ENCODE assay signal across 7 cellular contexts in genomic region chr19:52369463-52370340, GRCh38. TPM values are rescaled to one million over a fixed set of nuclear protein-coding genes. Genes with fewer than 3 reads are reported as not detected.
A peak's percentile ranks its signal among the peaks of the same experiment; 100 is the strongest.
DNase-seq lines count a peak whose midpoint lies in the region; ATAC-seq and TF ChIP-seq lines count a peak whose summit lies in the region.

TSS of gene ZNF880 (plus strand) at chr19:52369923. CDS start at chr19:52369966, 43 bp downstream.

- H3K36me3 ChIP-seq in hepatocyte (replicated peaks; ENCODE audit: insufficient read depth, low read depth) = peaks cover 7% of the 10 kb centered on the region
- no peaks in the 10 kb centered on the region for H3K36me3 ChIP-seq in uterus

- peak; percentile 25 to 53 for TF ChIP-seq POLR2A in uterus (IDR thresholded peaks at IDR 0.05)

- peak within 1 kb of the TSS; percentile 75 for H3K4me2 ChIP-seq in hepatocyte

- TF ChIP-seq CTCF in hepatocyte (IDR thresholded peaks at IDR 0.05; ENCODE audit: poor library complexity) (peak; percentile 5), uterus (IDR thresholded peaks at IDR 0.05) (no peak)

- H3K9me3 ChIP-seq in hepatocyte (ENCODE audit: low read depth) (peaks cover 38% of the 10 kb centered on the region), uterus (peaks cover 0 to 20% of the 10 kb centered on the region in 2 donors)

- peaks cover 3% of the 10 kb centered on the region for H3K4me1 ChIP-seq in hepatocyte (ENCODE audit: insufficient read depth)
- H3K4me1 ChIP-seq in uterus = no peaks in the 10 kb centered on the region

- H3K79me2 ChIP-seq in hepatocyte = peaks cover 21% of the 10 kb centered on the region

- H3K27me3 ChIP-seq in hepatocyte (no peaks in the 10 kb centered on the region), uterus (no peaks in the 10 kb centered on the region)

- H3K9me2 ChIP-seq in hepatocyte (replicated peaks; ENCODE audit: insufficient read depth) = no peaks in the 10 kb centered on the region

- ATAC-seq in GM18907 (IDR thresholded peaks at IDR 0.05; ENCODE audit: unreplicated experiment) = peak; percentile 76

- WGBS in hepatocyte (ENCODE audit: low lambda C conversion rate, missing lambda C conversion rate) = 17% methylated on average over 53 of the region's 53 CpGs

- DNase-seq in HuH-7.5 (ENCODE audit: low spot score) (peak; percentile 73), T1000 (lab: John Stamatoyannopoulos, UW) (peak; percentile 88), astrocyte of the hippocampus (ENCODE audit: low read depth, low spot score) (peak; percentile 97), hepatocyte (ENCODE audit: low spot score) (peak; percentile 96), renal cortical epithelial cell (ENCODE audit: low read depth) (peak; percentile 71), uterus (peak; percentile 93 to 94)

- intact Hi-C loops in uterus (cut with DNase I; ENCODE audit: low total_unique reads) = no loop called here

- no peaks in the 10 kb centered on the region for H4K20me1 ChIP-seq in hepatocyte (ENCODE audit: insufficient read depth, poor library complexity, severe bottlenecking)

- H3K27ac ChIP-seq in hepatocyte (peak within 1 kb of the TSS; percentile 100), uterus (peak within 1 kb of the TSS; percentile 87 to 93)

- H3K4me3 ChIP-seq in hepatocyte (peak within 1 kb of the TSS; percentile 73), uterus (peak within 1 kb of the TSS; percentile 73 to 77)

- H2AFZ ChIP-seq in hepatocyte = peak within 1 kb of the TSS; percentile 88

RNA-seq across cellular contexts. Expression of gene ZNF880, which starts in this region (rescaled TPM):
- total RNA-seq in hepatocyte = 24.9 and 30.7 TPM in 2 replicates
- polyA plus RNA-seq in hepatocyte = 28.7 and 36.9 TPM in 2 replicates
- total RNA-seq in renal cortical epithelial cell = 23.1 and 32.5 TPM in 2 replicates
- 10 to 100 TPM; 19.2 to 87.3 (median 30.5) TPM for total RNA-seq in uterus

Comparison
In these comparisons a context has a peak if more than half of its experiments do, and no peak if none do; other contexts are left out.
1. Peak in every context shown above with its lines: DNase-seq, ATAC-seq, H3K4me3 ChIP-seq and H3K27ac ChIP-seq.